Comparison of ENCODE assay signal across 21 cellular contexts in genomic region chr20:50628853-50629674, GRCh38.
A peak's percentile ranks its signal among the peaks of the same experiment; 100 is the strongest.
DNase-seq lines count a peak whose midpoint lies in the region; TF ChIP-seq lines count a peak whose summit lies in the region.
"Had no signal": no experiment of that assay in that cellular context is flagged by ENCODE, and none has a peak within 500 bp of the region (broad histone marks: within the 10 kb centered on the region; RNA-seq: fewer than 3 reads in every experiment).

No MANE protein-coding gene starts in this region.

- H3K79me2 ChIP-seq in osteoblast (ENCODE audit: insufficient read depth, low read length): no peaks in the 10 kb centered on the region

- H3K4me3 ChIP-seq in HUES6 (ENCODE audit: low read depth, low read length) (no peak overlapping the region), WERI-Rb-1 (ENCODE audit: low read depth, low read length) (peak overlapping the region; percentile 23), osteoblast (ENCODE audit: insufficient read depth, low read length) (no peak overlapping the region)
- H3K4me3 ChIP-seq: coronary artery, esophagus squamous epithelium, skin epidermis, upper lobe of right lung had no signal

- no peak for TF ChIP-seq CTCF in WERI-Rb-1 (IDR thresholded peaks at IDR 0.05; ENCODE audit: low read depth, low read length)
- TF ChIP-seq CTCF in osteoblast (IDR thresholded peaks at IDR 0.05; ENCODE audit: extremely low read depth, low read depth, low read length): no peak

- H3K9ac ChIP-seq in HUES6 (ENCODE audit: low read length): no peak overlapping the region

- no peaks in the 10 kb centered on the region for H4K20me1 ChIP-seq in osteoblast (ENCODE audit: insufficient read depth, low read length)

- H3K9me3 ChIP-seq in HUES6 (ENCODE audit: control insufficient read depth, insufficient read depth, low read depth, low read length): no peaks in the 10 kb centered on the region
- no peaks in the 10 kb centered on the region for H3K9me3 ChIP-seq in WERI-Rb-1 (ENCODE audit: severe bottlenecking)
- H3K9me3 ChIP-seq in osteoblast (ENCODE audit: low read depth, low read length): no peaks in the 10 kb centered on the region
- H3K9me3 ChIP-seq: esophagus squamous epithelium, upper lobe of right lung had no signal

- no peak overlapping the region for H2AFZ ChIP-seq in osteoblast (ENCODE audit: low read length)

- H3K4me1 ChIP-seq in HUES6 (ENCODE audit: control insufficient read depth, insufficient read depth, low read length): peaks cover 19% of the 10 kb centered on the region
- no peaks in the 10 kb centered on the region for H3K4me1 ChIP-seq in osteoblast (ENCODE audit: insufficient read depth, low read length)
- H3K4me1 ChIP-seq: upper lobe of right lung had no signal

- peak overlapping the region; percentile 52; the same call in 1 of the 2 replicates for H3K27ac ChIP-seq in HUES6 (ENCODE audit: low read depth, low read length)
- peak overlapping the region; percentile 77 for H3K27ac ChIP-seq in WERI-Rb-1
- H3K27ac ChIP-seq in osteoblast (ENCODE audit: low read depth, low read length): no peak overlapping the region
- H3K27ac ChIP-seq: coronary artery, esophagus squamous epithelium, skin epidermis, upper lobe of right lung had no signal

- H3K27me3 ChIP-seq in HUES6 (ENCODE audit: control insufficient read depth, insufficient read depth, low read length) (no peaks in the 10 kb centered on the region), WERI-Rb-1 (ENCODE audit: insufficient read depth, low read depth, severe bottlenecking) (no peaks in the 10 kb centered on the region), osteoblast (ENCODE audit: insufficient read depth, low read length) (peaks cover 6% of the 10 kb centered on the region)
- H3K27me3 ChIP-seq: esophagus squamous epithelium, upper lobe of right lung had no signal

- H3K4me2 ChIP-seq in osteoblast (ENCODE audit: insufficient read depth, low read length): no peak overlapping the region

- DNase-seq in NCI-H510A treated with DMSO at 0.1 percent for 48 hours (lab: John Stamatoyannopoulos, UW) (peak; percentile 8), NCI-H510A (lab: John Stamatoyannopoulos, UW) (no peak), WERI-Rb-1 (no peak), osteoblast (ENCODE audit: insufficient read length, low spot score, missing footprints) (peak; percentile 74), NCI-H524 treated with DMSO at 0.1 percent for 48 hours (lab: John Stamatoyannopoulos, UW) (no peak), GM19238 (ENCODE audit: insufficient read length, low spot score) (no peak), ecto neural progenitor cell (ENCODE audit: low spot score) (no peak)
- DNase-seq: 8988T; activated CD4-positive, alpha-beta T cell treated with anti-CD3 and anti-CD28 coated beads, Interleukin-2, amount 50 U/mL, for 4 hours; activated naive CD4-positive, alpha-beta T cell treated with anti-CD3 and anti-CD28 coated beads, Interleukin-2, amount 10 ng/mL, durations not matched to agents 7 days and 5 days; AML-193; amniotic stem cell; esophagus squamous epithelium; hippocampal formation; Right ventricle myocardium superior; stimulated activated CD4-positive, alpha-beta T cell treated with anti-CD3 and anti-CD28 coated beads, Interleukin-1b, Interleukin-23, amount 100 ng/mL, for 48 hours; T1000; upper lobe of right lung had no signal

- H3K36me3 ChIP-seq in HUES6 (ENCODE audit: control insufficient read depth, insufficient read depth, low read length) (no peaks in the 10 kb centered on the region), WERI-Rb-1 (no peaks in the 10 kb centered on the region), osteoblast (ENCODE audit: insufficient read depth, low read length) (no peaks in the 10 kb centered on the region)
- H3K36me3 ChIP-seq: esophagus squamous epithelium, upper lobe of right lung had no signal

Comparison
In these comparisons a context has a peak if more than half of its experiments do, and no peak if none do; other contexts are left out.
1. DNase-seq: peak in NCI-H510A treated with DMSO at 0.1 percent for 48 hours (single experiment) and osteoblast (single experiment); none in NCI-H510A (single experiment), WERI-Rb-1 (single experiment), NCI-H524 treated with DMSO at 0.1 percent for 48 hours (single experiment), GM19238 (single experiment) and ecto neural progenitor cell (single experiment).